In genomic region chr1:152115344-152115743, GRCh38 we compare ENCODE assay signal across 31 cellular contexts. TPM values are rescaled to one million over a fixed set of nuclear protein-coding genes. Genes with fewer than 3 reads are reported as not detected.
"Had no signal": no experiment of that assay in that cellular context is flagged by ENCODE, and none has a peak within 500 bp of the region (broad histone marks: within the 10 kb centered on the region; RNA-seq: fewer than 3 reads in every experiment).

TCHH (minus strand) TSS chr1:152115444; CDS start chr1:152114080, 1,364 bp downstream.

- DNase-seq: activated effector memory CD4-positive, alpha-beta T cell treated with anti-CD3 and anti-CD28 coated beads, Interleukin-2, amount 50 U/mL, for 16 hours; activated effector memory CD4-positive, alpha-beta T cell treated with Interleukin-2 at 50 U/mL for 16 hours; activated gamma-delta T cell; activated gamma-delta T cell treated with Interleukin-2 at 50 U/mL for 16 hours; activated naive CD4-positive, alpha-beta T cell; activated naive CD4-positive, alpha-beta T cell treated with anti-CD3 and anti-CD28 coated beads for 36 hours; activated naive CD4-positive, alpha-beta T cell treated with anti-CD3 and anti-CD28 coated beads, Interleukin-2, amount 10 ng/mL, durations not matched to agents 7 days and 5 days; activated naive CD4-positive, alpha-beta T cell treated with anti-CD3 and anti-CD28 coated beads, Interleukin-2, amount 50 U/mL, for 16 hours; activated naive CD4-positive, alpha-beta T cell treated with Interleukin-2 at 50 U/mL for 16 hours; activated naive CD8-positive, alpha-beta T cell treated with anti-CD3 and anti-CD28 coated beads for 36 hours; activated naive CD8-positive, alpha-beta T cell treated with anti-CD3 and anti-CD28 coated beads, Interleukin-2, amount 10 ng/mL, durations not matched to agents 7 days and 5 days; activated naive CD8-positive, alpha-beta T cell treated with anti-CD3 and anti-CD28 coated beads, Interleukin-2, amount 50 U/mL, for 24 hours; activated T-cell treated with anti-CD3 and anti-CD28 coated beads, Interleukin-2, amount 50 U/mL, for 1 hour; activated T-cell treated with anti-CD3 and anti-CD28 coated beads, Interleukin-2, amount 50 U/mL, for 24 hours; activated T-cell treated with anti-CD3 and anti-CD28 coated beads, Interleukin-2, amount 50 U/mL, for 4 hours; activated T-cell treated with anti-CD3 and anti-CD28 coated beads, Interleukin-2, amount 50 U/mL, for 48 hours; activated T-cell treated with anti-CD3 and anti-CD28 coated beads, Interleukin-2, amount 50 U/mL, for 72 hours; adrenal gland; amniotic stem cell; amygdala; anterior cingulate cortex; aorta; body of pancreas; brain microvascular endothelial cell; caudate nucleus; central memory CD4-positive, alpha-beta T cell; cerebellar nuclear complex had no signal

- H3K9me3 ChIP-seq: adrenal gland, ascending aorta, body of pancreas, breast epithelium had no signal

- H3K27ac ChIP-seq: adrenal gland, ascending aorta, body of pancreas, brain microvascular endothelial cell, breast epithelium, cardiac muscle cell had no signal

- H3K27me3 ChIP-seq: ascending aorta had no signal

- H3K36me3 ChIP-seq: adrenal gland, ascending aorta, brain microvascular endothelial cell, breast epithelium, cardiac muscle cell had no signal

- H3K4me3 ChIP-seq: adrenal gland, ascending aorta, body of pancreas, breast epithelium, cardiac muscle cell had no signal

RNA-seq across cellular contexts. Expression of gene TCHH, which starts in this region (rescaled TPM):
- total RNA-seq: activated naive CD4-positive, alpha-beta T cell treated with anti-CD3 and anti-CD28 coated beads for 36 hours; activated T-helper 1 cell treated with anti-CD3 and anti-CD28 coated beads, Interleukin-12 subunit alpha, Interleukin-12 subunit beta, Interleukin-2, Interleukin-4 antibody, amounts not matched to agents 30 ng/mL and 10 ng/mL and 1 ng/mL, durations not matched to agents 14 hours and 24 hours and 36 hours; ascending aorta; cardiac muscle cell had no signal
- polyA plus RNA-seq: cardiac muscle cell had no signal
